Comparison of ENCODE assay signal across 17 cellular contexts in genomic region chr14:72178517-72178916, GRCh38.
"Had no signal": no experiment of that assay in that cellular context is flagged by ENCODE, and none has a peak within 500 bp of the region (broad histone marks: within the 10 kb centered on the region; RNA-seq: fewer than 3 reads in every experiment).

No MANE protein-coding gene starts in this region.

- H3K4me1 ChIP-seq: adrenal gland, breast epithelium, esophagus squamous epithelium, spleen, upper lobe of left lung had no signal

- H3K4me3 ChIP-seq: adrenal gland, breast epithelium, esophagus squamous epithelium, left ventricle myocardium inferior, mucosa of descending colon, spleen, thoracic aorta, upper lobe of left lung had no signal

- H3K36me3 ChIP-seq: adrenal gland, breast epithelium, esophagus squamous epithelium, left ventricle myocardium inferior, spleen, thoracic aorta, upper lobe of left lung had no signal

- H3K36me3 Mint-ChIP-seq: stimulated activated naive B cell treated with anti-CD40 and anti-IgM and Interleukin-4, amounts not matched to agents 10 μg/mL and 1 μg/mL and 100 μg/mL, for 72 hours had no signal

- H3K27me3 ChIP-seq: adrenal gland, esophagus squamous epithelium, upper lobe of left lung had no signal

- FAIRE-seq: astrocyte had no signal

- H3K4me3 Mint-ChIP-seq: naive B cell; neural crest cell; stimulated activated naive B cell treated with anti-CD40 and anti-IgM and Interleukin-4, amounts not matched to agents 10 μg/mL and 1 μg/mL and 100 μg/mL, for 72 hours had no signal

- ATAC-seq: activated naive CD4-positive, alpha-beta T cell treated with anti-CD3 and anti-CD28 coated beads, Interleukin-2, amount 50 U/mL, for 72 hours; mucosa of descending colon; stimulated activated naive B cell treated with anti-CD40 and anti-IgM and Interleukin-4, amounts not matched to agents 10 μg/mL and 1 μg/mL and 100 μg/mL, for 72 hours had no signal

- H3K27ac Mint-ChIP-seq: activated naive CD4-positive, alpha-beta T cell treated with anti-CD3 and anti-CD28 coated beads, Interleukin-2, amount 50 U/mL, for 72 hours; naive B cell; stimulated activated naive B cell treated with anti-CD40 and anti-IgM and Interleukin-4, amounts not matched to agents 10 μg/mL and 1 μg/mL and 100 μg/mL, for 72 hours had no signal

- DNase-seq: activated CD4-positive, alpha-beta T cell treated with anti-CD3 and anti-CD28 coated beads for 1 hour; activated gamma-delta T cell treated with Interleukin-2 at 50 U/mL for 16 hours; adrenal gland; effector memory CD4-positive, alpha-beta T cell; esophagus squamous epithelium; left ventricle myocardium inferior; mucosa of descending colon; naive B cell; retina; spleen; stimulated activated naive B cell treated with anti-CD40 and anti-IgM and Interleukin-4, amounts not matched to agents 10 μg/mL and 1 μg/mL and 100 μg/mL, for 72 hours; upper lobe of left lung had no signal

- H3K4me1 Mint-ChIP-seq: naive B cell; neural crest cell; stimulated activated naive B cell treated with anti-CD40 and anti-IgM and Interleukin-4, amounts not matched to agents 10 μg/mL and 1 μg/mL and 100 μg/mL, for 72 hours had no signal

- H3K9me3 Mint-ChIP-seq: activated naive CD4-positive, alpha-beta T cell treated with anti-CD3 and anti-CD28 coated beads, Interleukin-2, amount 50 U/mL, for 72 hours had no signal

- H3K27ac ChIP-seq: adrenal gland, breast epithelium, esophagus squamous epithelium, left ventricle myocardium inferior, spleen, thoracic aorta, upper lobe of left lung had no signal

- H3K9me3 ChIP-seq: adrenal gland, breast epithelium, esophagus squamous epithelium, upper lobe of left lung had no signal
